Comparison of ENCODE assay signal across 6 cellular contexts in genomic region chr7:99379693-99380031, GRCh38. TPM values are rescaled to one million over a fixed set of nuclear protein-coding genes. Genes with fewer than 3 reads are reported as not detected.
DNase-seq lines count a peak whose midpoint lies in the region; ATAC-seq, FAIRE-seq and TF ChIP-seq lines count a peak whose summit lies in the region.
"Not testable (repeated sequence)": the region's sequence is repeated elsewhere in the genome, so short reads cannot be mapped to it uniquely, and the experiment has no call there.

No MANE protein-coding gene starts in this region.

- H3K4me3 Mint-ChIP-seq in WTC11 = peak overlapping the region; percentile 5; the same call in 1 of the 2 replicates

- intact Hi-C loops in breast epithelium (cut with DNase I; ENCODE audit: low total_unique reads); right cardiac atrium (cut with DNase I); transverse colon (cut with DNase I; ENCODE audit: low total_unique reads): not testable (repeated sequence)

- H3K27me3 Mint-ChIP-seq in WTC11 (ENCODE audit: low read depth) = not testable (repeated sequence)

- H3K4me1 ChIP-seq in breast epithelium = not testable (repeated sequence)
- H3K4me1 ChIP-seq in right cardiac atrium (ENCODE audit: control insufficient read depth, insufficient read depth, low read length) (peaks cover 19% of the 10 kb centered on the region), transverse colon (peaks cover 9 to 49% (median 28%) of the 10 kb centered on the region in 4 donors)

- CTCF ChIA-PET in WTC11 (lab: Charles Lee) = interaction anchor here (1.5 kb wide), 1 partner anchor 14 kb away, joined by 7 read pairs; no protein-coding TSS in a partner anchor

- peaks cover 14% of the 10 kb centered on the region for H3K36me3 Mint-ChIP-seq in WTC11

- peak overlapping the region; percentile 76 to 90 for H3K27ac ChIP-seq in breast epithelium
- H3K27ac ChIP-seq in right cardiac atrium (ENCODE audit: low read length) = peak overlapping the region; percentile 97
- peak overlapping the region; percentile 78 to 85 (median 84) for H3K27ac ChIP-seq in transverse colon

- not testable (repeated sequence) for TF ChIP-seq EP300 in transverse colon (IDR thresholded peaks at IDR 0.05; ENCODE audit: low read depth)

- in situ Hi-C loops in transverse colon (cut with MboI; ENCODE audit: low pct_ligation_motif_present in 1 of 4, low pct_unique_long_range_greater_than_20kb in 1 of 4, low sequenced_read_pairs in 3 of 4) = not testable (repeated sequence)

- H3K4me3 ChIP-seq in breast epithelium = peak overlapping the region; percentile 17 to 53 (median 25)
- peak overlapping the region; percentile 21 for H3K4me3 ChIP-seq in right cardiac atrium (ENCODE audit: low read length)
- H3K4me3 ChIP-seq in transverse colon = peak overlapping the region in 1 of 4 donors; percentile 17

- not testable (repeated sequence) for H3K27me3 ChIP-seq in breast epithelium; right cardiac atrium (ENCODE audit: control insufficient read depth, insufficient read depth); transverse colon

- H3K36me3 ChIP-seq in breast epithelium, transverse colon: not testable (repeated sequence)

- POLR2A ChIA-PET in WTC11 (lab: Charles Lee) = not testable (repeated sequence)

- DNase-seq in GM12891 (ENCODE audit: insufficient read length, low spot score); WTC11 (ENCODE audit: low spot score); breast epithelium (ENCODE audit: low spot score in 2 of 2); omental fat pad (ENCODE audit: low spot score); transverse colon: not testable (repeated sequence)
- DNase-seq in right cardiac atrium = peak in 2 of 3 donors; percentile 56 to 59

- not testable (repeated sequence) for H3K9me3 Mint-ChIP-seq in WTC11

- not testable (repeated sequence) for TF ChIP-seq POLR2A in GM12891 (IDR thresholded peaks at IDR 0.05; ENCODE audit: low read depth, low read length); breast epithelium (IDR thresholded peaks at IDR 0.05); transverse colon (IDR thresholded peaks at IDR 0.05)

- peak; percentile 48 for FAIRE-seq in GM12891 (lab: Jason Lieb, UNC)

- H3K27ac Mint-ChIP-seq in WTC11 = peak overlapping the region; percentile 83; the same call in 1 of the 2 replicates

- WGBS in right cardiac atrium = 33% methylated on average over 7 of the region's 7 CpGs
- WGBS in transverse colon (ENCODE audit: low coverage in 1 of 2), 2 donors = 13 to 51% methylated on average over 3 to 7 of the region's 7 CpGs

- peaks cover 11% of the 10 kb centered on the region for H3K4me1 Mint-ChIP-seq in WTC11

- TF ChIP-seq CTCF in WTC11 (IDR thresholded peaks at IDR 0.05); breast epithelium (IDR thresholded peaks at IDR 0.05); omental fat pad (IDR thresholded peaks at IDR 0.05); transverse colon (IDR thresholded peaks at IDR 0.05): not testable (repeated sequence)

- not testable (repeated sequence) for ATAC-seq in WTC11
- ATAC-seq in right cardiac atrium (peak in 1 of 2 donors; percentile 1), omental fat pad (ENCODE audit: low FRiP score) (peak; percentile 2)

- not testable (repeated sequence) for H3K9me3 ChIP-seq in breast epithelium; right cardiac atrium (ENCODE audit: control insufficient read depth, low read length); transverse colon

RNA-seq across cellular contexts. Expression of gene ARPC1B, which starts 5.1 kb away (rescaled TPM):
- 631 TPM for polyA plus RNA-seq in GM12891 (2012; ENCODE audit: low read depth, missing spikeins)
- 63.3 to 70.2 TPM (median 66.2 TPM) in 3 replicates for total RNA-seq in WTC11 (2021)
- 100 to 1,000 TPM; 108 to 176 (median 169) TPM for total RNA-seq in breast epithelium
- total RNA-seq in right cardiac atrium = 10 to 100 TPM; 35.5 to 65.1 (median 56.6) TPM
- polyA plus RNA-seq in right cardiac atrium = 52.9 TPM
- 100 to 1,000 TPM; 221 to 387 (median 302) TPM for total RNA-seq in omental fat pad
- 100 to 1,000 TPM; 138 to 346 (median 186) TPM for total RNA-seq in transverse colon

RNA-seq across cellular contexts. Expression of gene PDAP1, which starts 28.7 kb away (rescaled TPM):
- polyA plus RNA-seq in GM12891 (2012; ENCODE audit: low read depth, missing spikeins) = 123 TPM
- 157 to 177 TPM (median 160 TPM) in 3 replicates for total RNA-seq in WTC11 (2021)
- total RNA-seq in breast epithelium = 10 to 100 TPM; 39.4 to 86.4 (median 51.5) TPM
- 10 to 100 TPM; 85.9 to 95.9 (median 90.1) TPM for total RNA-seq in right cardiac atrium
- 167 TPM for polyA plus RNA-seq in right cardiac atrium
- total RNA-seq in omental fat pad = 10 to 100 TPM; 41.9 to 70.2 (median 54.7) TPM
- total RNA-seq in transverse colon = 10 to 100 TPM; 27.7 to 54.9 (median 49.9) TPM

RNA-seq across cellular contexts. Expression of gene BUD31, which starts 29.1 kb away (rescaled TPM):
- 93.9 TPM for polyA plus RNA-seq in GM12891 (2012; ENCODE audit: low read depth, missing spikeins)
- total RNA-seq in WTC11 (2021) = 98.4 to 99.5 TPM (median 98.7 TPM) in 3 replicates
- total RNA-seq in breast epithelium = 10 to 100 TPM; 53.9 to 69.8 (median 65.4) TPM
- 10 to 100 TPM; 37.8 to 53.6 (median 44.0) TPM for total RNA-seq in right cardiac atrium
- polyA plus RNA-seq in right cardiac atrium = 65.1 TPM
- total RNA-seq in omental fat pad = 10 to 100 TPM; 52.9 to 68.3 (median 64.8) TPM
- total RNA-seq in transverse colon = 100 to 1,000 TPM in 1 of 4 donors, 10 to 100 TPM in 2, 1 to 10 TPM in 1; 5.0 to 167 (median 50.1) TPM

RNA-seq across cellular contexts. Expression of gene ARPC1A, which starts 54.0 kb away (rescaled TPM):
- polyA plus RNA-seq in GM12891 (2012; ENCODE audit: low read depth, missing spikeins) = 54.7 TPM
- total RNA-seq in WTC11 (2021) (149 to 160 TPM (median 150 TPM) in 3 replicates), breast epithelium (100 to 1,000 TPM; 113 to 122 (median 117) TPM), right cardiac atrium (100 to 1,000 TPM; 106 to 126 (median 121) TPM), omental fat pad (100 to 1,000 TPM; 103 to 137 (median 124) TPM), transverse colon (100 to 1,000 TPM; 104 to 186 (median 147) TPM)
- 148 TPM for polyA plus RNA-seq in right cardiac atrium

RNA-seq across cellular contexts. Expression of gene PTCD1, which starts 58.9 kb away (rescaled TPM):
- 4.4 TPM for polyA plus RNA-seq in GM12891 (2012; ENCODE audit: low read depth, missing spikeins)
- total RNA-seq in WTC11 (2021) (8.8 to 11.4 TPM (median 11.1 TPM) in 3 replicates), breast epithelium (1 to 10 TPM; 4.5 to 8.3 (median 4.9) TPM), right cardiac atrium (1 to 10 TPM; 3.1 to 4.4 (median 3.2) TPM), omental fat pad (1 to 10 TPM; 3.5 to 9.5 (median 5.4) TPM), transverse colon (10 to 100 TPM in 1 of 4 donors, 1 to 10 TPM in 3; 1.8 to 38.2 (median 5.5) TPM)
- polyA plus RNA-seq in right cardiac atrium = 3.0 TPM
